2 cellular contexts compared by ENCODE assay signal in the genomic region with DNA sequence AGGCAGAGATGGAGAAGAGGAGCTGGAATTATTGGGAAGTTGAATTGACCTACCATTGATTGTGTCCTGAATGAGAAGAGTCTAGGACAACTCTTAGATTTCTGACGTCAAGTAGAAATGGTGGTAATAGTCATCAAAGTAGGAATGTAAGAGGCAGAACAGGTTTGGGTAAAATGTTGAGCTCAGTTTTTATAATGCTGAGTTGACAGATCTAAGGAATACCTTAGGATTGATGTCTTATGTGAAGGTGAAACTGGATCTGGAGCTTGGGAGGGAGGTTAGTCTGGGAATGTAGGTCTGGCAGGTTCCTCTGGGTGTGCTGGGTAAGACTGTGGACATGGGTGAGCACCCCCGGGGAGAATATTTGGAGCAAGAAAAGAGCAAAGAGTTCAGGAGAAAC.
A peak's percentile ranks its signal among the peaks of the same experiment; 100 is the strongest.
TF ChIP-seq lines count a peak whose summit lies in the region.

No MANE protein-coding gene starts in this region.

TF ChIP-seq in Ishikawa, 13 proteins besides CTCF, POLR2A, EP300 and RAD21:
- TF ChIP-seq, protein P1, sequence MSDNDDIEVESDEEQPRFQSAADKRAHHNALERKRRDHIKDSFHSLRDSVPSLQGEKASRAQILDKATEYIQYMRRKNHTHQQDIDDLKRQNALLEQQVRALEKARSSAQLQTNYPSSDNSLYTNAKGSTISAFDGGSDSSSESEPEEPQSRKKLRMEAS (IDR thresholded peaks at IDR 0.05) = no peak
- TF ChIP-seq TEAD4 (IDR thresholded peaks at IDR 0.05) = peak; percentile 48; the same call in 1 of the 2 replicates

TF ChIP-seq in H1, 55 proteins besides CTCF, POLR2A, EP300 and RAD21:
- no peak for TF ChIP-seq FOSL1 (IDR thresholded peaks at IDR 0.05; ENCODE audit: insufficient read depth, low read depth, low read length)
- TF ChIP-seq MAFK (IDR thresholded peaks at IDR 0.05; ENCODE audit: low read depth, low read length) = peak; percentile 63; the same call in 1 of the 2 replicates
